In genomic region chr12:39443704-39444234, GRCh38 we compare ENCODE assay signal across 9 cellular contexts. TPM values are rescaled to one million over a fixed set of nuclear protein-coding genes. Genes with fewer than 3 reads are reported as not detected.
A peak's percentile ranks its signal among the peaks of the same experiment; 100 is the strongest.
DNase-seq lines count a peak whose midpoint lies in the region; ATAC-seq, FAIRE-seq and TF ChIP-seq lines count a peak whose summit lies in the region.
"Had no signal": no experiment of that assay in that cellular context is flagged by ENCODE, and none has a peak within 500 bp of the region (broad histone marks: within the 10 kb centered on the region; RNA-seq: fewer than 3 reads in every experiment).

No MANE protein-coding gene starts in this region.

- peak overlapping the region; percentile 80 for H2AFZ ChIP-seq in GM12878 (ENCODE audit: control insufficient read depth, low read depth, low read length)

- 0% methylated on average over 6 of the region's 7 CpGs for WGBS in GM12878 (ENCODE audit: insufficient coverage, insufficient replicate concordance, low lambda C conversion rate, missing lambda C conversion rate)
- WGBS in suprapubic skin = 9% methylated on average over 7 of the region's 7 CpGs

- H3K4me2 ChIP-seq in GM12878 (ENCODE audit: control insufficient read depth, insufficient read depth) = peak overlapping the region; percentile 75

- BruUV-seq in GM12878 (replicated peaks; lab: Mats Ljungman, UMichigan) = no TSS peak

- no peaks in the 10 kb centered on the region; the same call in 1 of the 2 replicates for H3K4me1 ChIP-seq in GM12878 (ENCODE audit: control insufficient read depth, insufficient read depth, low read length)
- peaks cover 18% of the 10 kb centered on the region for H3K4me1 ChIP-seq in suprapubic skin

- peaks cover 37% of the 10 kb centered on the region for H3K79me2 ChIP-seq in GM12878 (ENCODE audit: control insufficient read depth, insufficient read depth, low read length)

- ATAC-seq in stimulated activated naive CD8-positive, alpha-beta T cell treated with anti-CD3 and anti-CD28 coated beads, Interleukin-15, Interleukin-2, amounts not matched to agents 100 U/mL and 50 U/mL, for 24 hours = no peak
- no peak for ATAC-seq in GM12878
- peak; percentile 57 for ATAC-seq in left colon
- ATAC-seq in HG02852 (IDR thresholded peaks at IDR 0.05; ENCODE audit: unreplicated experiment) = no peak
- no peak for ATAC-seq in HG02938 (IDR thresholded peaks at IDR 0.05; ENCODE audit: unreplicated experiment)

- peaks cover 12% of the 10 kb centered on the region for H3K27me3 Mint-ChIP-seq in stimulated activated naive CD8-positive, alpha-beta T cell treated with anti-CD3 and anti-CD28 coated beads, Interleukin-15, Interleukin-2, amounts not matched to agents 100 ng/mL and 50 ng/mL, for 24 hours

- TF ChIP-seq EP300 in GM12878 (IDR thresholded peaks at IDR 0.05; ENCODE audit: borderline replicate concordance in 1 of 2, control insufficient read depth in 1 of 2, low read depth in 2 of 2, low read length in 2 of 2) (no peak), suprapubic skin (IDR thresholded peaks at IDR 0.05) (no peak)

- H3K9ac ChIP-seq in GM12878 (ENCODE audit: control insufficient read depth, insufficient read depth, low read length) = peak overlapping the region; percentile 49

- H3K36me3 ChIP-seq in GM12878 (ENCODE audit: control insufficient read depth in 2 of 2, insufficient read depth in 2 of 2, low read length in 1 of 2) = no peaks in the 10 kb centered on the region
- H3K36me3 ChIP-seq in suprapubic skin = no peaks in the 10 kb centered on the region

- H4K20me1 ChIP-seq in GM12878 (ENCODE audit: control insufficient read depth, insufficient read depth) = no peaks in the 10 kb centered on the region

- peaks cover 4% of the 10 kb centered on the region for H3K36me3 Mint-ChIP-seq in stimulated activated naive CD8-positive, alpha-beta T cell treated with anti-CD3 and anti-CD28 coated beads, Interleukin-15, Interleukin-2, amounts not matched to agents 100 ng/mL and 50 ng/mL, for 24 hours (ENCODE audit: low read depth)

- TF ChIP-seq CTCF in GM12878 (IDR thresholded peaks at IDR 0.05 in 2 of 3, conservative IDR thresholded peaks at IDR 0.05 in 1 of 3; ENCODE audit: control insufficient read depth in 2 of 3, extremely low read depth in 1 of 3, insufficient read depth in 1 of 3, low read depth in 3 of 3, low read length in 3 of 3) = no peak
- no peak for TF ChIP-seq CTCF in suprapubic skin (IDR thresholded peaks at IDR 0.05)

- peak overlapping the region; percentile 74 for H3K27ac Mint-ChIP-seq in stimulated activated naive CD8-positive, alpha-beta T cell treated with anti-CD3 and anti-CD28 coated beads, Interleukin-15, Interleukin-2, amounts not matched to agents 100 ng/mL and 50 ng/mL, for 24 hours

- in situ Hi-C loops in GM12878 (cut with MboI) = loop anchor here (25.0 kb wide), 3 partner anchors 106 to 756 kb away; no protein-coding TSS in a partner anchor

- H3K9me3 Mint-ChIP-seq in stimulated activated naive CD8-positive, alpha-beta T cell treated with anti-CD3 and anti-CD28 coated beads, Interleukin-15, Interleukin-2, amounts not matched to agents 100 ng/mL and 50 ng/mL, for 24 hours = no peaks in the 10 kb centered on the region

- RAD21 ChIA-PET in GM12878 (lab: Charles Lee; ENCODE audit: unreplicated experiment) = interaction anchor here (0.6 to 2.0 kb wide), 12 partner anchors 24 to 249 kb away, joined by 3 to 8 read pairs (median 4); no protein-coding TSS in a partner anchor

- peaks cover 22% of the 10 kb centered on the region for H3K4me1 Mint-ChIP-seq in stimulated activated naive CD8-positive, alpha-beta T cell treated with anti-CD3 and anti-CD28 coated beads, Interleukin-15, Interleukin-2, amounts not matched to agents 100 ng/mL and 50 ng/mL, for 24 hours (ENCODE audit: low read depth)

- TF ChIP-seq POLR2A in GM12878 (IDR thresholded peaks at IDR 0.05; ENCODE audit: low read depth, low read length) (no peak), suprapubic skin (IDR thresholded peaks at IDR 0.05) (no peak)

- intact Hi-C loops in GM12878 (cut with micrococcal nuclease; ENCODE audit: unreplicated experiment) = loop anchor here (2.0 to 5.0 kb wide), 3 partner anchors 66 to 175 kb away; partner anchors contain the start of gene ABCD2
- intact Hi-C loops in left colon (cut with DNase I, micrococcal nuclease) = no loop called here

- POLR2A ChIA-PET in GM12878 (lab: Charles Lee) = interaction anchor here (1.0 to 1.4 kb wide), 2 partner anchors 11 to 37 kb away, joined by 4 to 5 read pairs; no protein-coding TSS in a partner anchor

- H3K27ac ChIP-seq in GM12878 (ENCODE audit: control insufficient read depth, insufficient read depth) = peak overlapping the region; percentile 6; the same call in 1 of the 2 replicates
- peak overlapping the region; percentile 84 for H3K27ac ChIP-seq in suprapubic skin

- CTCF ChIA-PET in GM12878 (lab: Yijun Ruan, JAX) = interaction anchor here (0.7 to 2.2 kb wide), 7 partner anchors 17 to 248 kb away, joined by 3 to 6 read pairs (median 5); partner anchors contain the start of gene ABCD2

- no peak for TF ChIP-seq RAD21 in GM12878 (IDR thresholded peaks at IDR 0.05; ENCODE audit: insufficient read depth, low read depth, low read length)

- no peak for FAIRE-seq in GM12878 (lab: Jason Lieb, UNC)
- FAIRE-seq: frontal cortex had no signal

- H3K27me3 ChIP-seq in GM12878 (replicated peaks in 1 of 2; ENCODE audit: control insufficient read depth in 2 of 2, insufficient read depth in 2 of 2, low read length in 1 of 2) (no peaks in the 10 kb centered on the region), suprapubic skin (no peaks in the 10 kb centered on the region)

- SMC1A ChIA-PET in GM12878 (lab: Charles Lee; ENCODE audit: uncharacterized antibody, unreplicated experiment) = interaction anchor here (1.0 to 2.4 kb wide), 5 partner anchors 12 to 179 kb away, joined by 3 to 11 read pairs (median 6); no protein-coding TSS in a partner anchor

- H3K4me3 ChIP-seq in GM12878 (peak overlapping the region; percentile 99), suprapubic skin (peak overlapping the region; percentile 85)

- H3K9me3 ChIP-seq in GM12878 (replicated peaks; ENCODE audit: control insufficient read depth, insufficient read depth, low read length) = no peaks in the 10 kb centered on the region; the same call in 2 of the 3 replicates
- H3K9me3 ChIP-seq in suprapubic skin = no peaks in the 10 kb centered on the region

- DNase-seq in stimulated activated naive CD8-positive, alpha-beta T cell treated with anti-CD3 and anti-CD28 coated beads, Interleukin-15, Interleukin-2, amounts not matched to agents 100 U/mL and 50 U/mL, for 24 hours = no peak
- DNase-seq in GM12878 (ENCODE audit: low read depth, low spot score) (no peak), left colon (no peak), suprapubic skin (ENCODE audit: low spot score in 2 of 2) (no peak), HPDE6-E6E7 (ENCODE audit: extremely low spot score) (no peak)

- H3K4me3 Mint-ChIP-seq in stimulated activated naive CD8-positive, alpha-beta T cell treated with anti-CD3 and anti-CD28 coated beads, Interleukin-15, Interleukin-2, amounts not matched to agents 100 ng/mL and 50 ng/mL, for 24 hours = peak overlapping the region; percentile 83

TF ChIP-seq in GM12878, 131 proteins besides CTCF, POLR2A, EP300 and RAD21:
- TF ChIP-seq SP1 (IDR thresholded peaks at IDR 0.05; ENCODE audit: low read depth, low read length) (no peak), PKNOX1 (IDR thresholded peaks at IDR 0.05) (0 out of 2 replicates have a peak, but pooled peaks have one; percentile 13)
TF ChIP-seq in GM12878: peak in this region for 1.

RNA-seq across cellular contexts. Expression of gene KIF21A, which starts 0.8 kb away (rescaled TPM):
- 193 and 223 TPM in 2 replicates for total RNA-seq in GM12878 (2013; cell fraction: nucleolus; rRNA removed)
- total RNA-seq in GM12878 (2014; rRNA removed) = 28.7 and 41.4 TPM in 2 replicates
- total RNA-seq in GM12878 (2014; rRNA removed; fragmentation: Illumina TruSeq; extraction: Trizol) = 42.1 and 43.1 TPM in 2 replicates
- 31.1 and 31.5 TPM in 2 replicates for total RNA-seq in GM12878 (2021)
- polyA plus RNA-seq in GM12878 (2011; ENCODE audit: low read depth) = 15.3 TPM
- polyA plus RNA-seq in GM12878 (2011; rRNA removed) = 24.4 and 33.5 TPM in 2 replicates
- polyA plus RNA-seq in GM12878 (2011; cell fraction: cytosol; rRNA removed) = 7.7 and 10.1 TPM in 2 replicates
- polyA plus RNA-seq in GM12878 (2011; cell fraction: nucleus; rRNA removed) = 16.8 and 21.9 TPM in 2 replicates
- 16.3 and 21.4 TPM in 2 replicates for polyA plus RNA-seq in GM12878 (2012)
- 36.7 and 43.0 TPM in 2 replicates for polyA plus RNA-seq in GM12878 (2014; fragmentation: Illumina TruSeq; extraction: Trizol)
- 10 to 100 TPM; 21.3 to 24.6 TPM for polyA plus RNA-seq in GM12878 (2014; fragmentation: Nextera tagmentation; extraction: Ambion mirVana)
- 17.2 and 22.9 TPM in 2 replicates for polyA plus RNA-seq in GM12878 (2014; rRNA removed)
- polyA plus RNA-seq in GM12878 (2016; fragmentation: Nextera tagmentation; extraction: Ambion mirVana) = 10 to 100 TPM; 23.0 to 23.7 TPM
- polyA minus RNA-seq in GM12878 (2011; rRNA and poly(A)+ RNA removed) = 31.4 and 52.4 TPM in 2 replicates
- polyA minus RNA-seq in GM12878 (2011; cell fraction: cytosol; rRNA and poly(A)+ RNA removed) = 10.3 and 11.7 TPM in 2 replicates
- polyA minus RNA-seq in GM12878 (2011; cell fraction: nucleus; rRNA and poly(A)+ RNA removed) = 46.8 and 97.9 TPM in 2 replicates
- 10 to 100 TPM; 33.5 to 35.0 TPM for total RNA-seq in left colon
- total RNA-seq in suprapubic skin = 10 to 100 TPM; 26.4 to 55.0 (median 40.7) TPM
